34 cellular contexts compared by ENCODE assay signal in genomic region chr11:63516109-63516508, GRCh38. TPM values are rescaled to one million over a fixed set of nuclear protein-coding genes. Genes with fewer than 3 reads are reported as not detected.
"Had no signal": no experiment of that assay in that cellular context is flagged by ENCODE, and none has a peak within 500 bp of the region (broad histone marks: within the 10 kb centered on the region; RNA-seq: fewer than 3 reads in every experiment).

No MANE protein-coding gene starts in this region.

- FAIRE-seq: islet of Langerhans had no signal

- H3K4me2 ChIP-seq: smooth muscle cell had no signal

- H3K27ac Mint-ChIP-seq: nephron; progenitor cell of endocrine pancreas; stimulated activated naive CD8-positive, alpha-beta T cell treated with anti-CD3 and anti-CD28 coated beads, Interleukin-15, Interleukin-2, amounts not matched to agents 100 ng/mL and 50 ng/mL, for 24 hours; type B pancreatic cell had no signal

- H3K4me1 Mint-ChIP-seq: neural crest cell had no signal

- H3K9me3 ChIP-seq: left ventricle myocardium inferior, mucosa of descending colon, neutrophil, ovary, right atrium auricular region, right lobe of liver, suprapubic skin, thoracic aorta, tibial artery, uterus had no signal

- H3K27me3 Mint-ChIP-seq: progenitor cell of endocrine pancreas; stimulated activated naive CD8-positive, alpha-beta T cell treated with anti-CD3 and anti-CD28 coated beads, Interleukin-15, Interleukin-2, amounts not matched to agents 100 ng/mL and 50 ng/mL, for 24 hours; type B pancreatic cell had no signal

- H3K9me3 Mint-ChIP-seq: immature natural killer cell; neural crest cell; stimulated activated naive CD8-positive, alpha-beta T cell treated with anti-CD3 and anti-CD28 coated beads, Interleukin-15, Interleukin-2, amounts not matched to agents 100 ng/mL and 50 ng/mL, for 24 hours had no signal

- H3K4me1 ChIP-seq: uterus had no signal

- ATAC-seq: mucosa of descending colon; naive thymus-derived CD4-positive, alpha-beta T cell; right lobe of liver had no signal

- H3K4me3 Mint-ChIP-seq: immature natural killer cell; naive thymus-derived CD4-positive, alpha-beta T cell; nephron; neural crest cell; stimulated activated naive CD8-positive, alpha-beta T cell treated with anti-CD3 and anti-CD28 coated beads, Interleukin-15, Interleukin-2, amounts not matched to agents 100 ng/mL and 50 ng/mL, for 24 hours; type B pancreatic cell had no signal

- H3K27ac ChIP-seq: left ventricle myocardium inferior, neutrophil, ovary, right atrium auricular region, right lobe of liver, suprapubic skin, thoracic aorta, tibial artery, uterus had no signal

- DNase-seq: hypothalamus; immature natural killer cell; left ventricle myocardium inferior; midbrain; mucosa of descending colon; naive thymus-derived CD4-positive, alpha-beta T cell; occipital lobe; ovary; right lobe of liver; stimulated activated CD4-positive, alpha-beta T cell treated with anti-CD3 and anti-CD28 coated beads, Interleukin-12 subunit alpha, Interleukin-12 subunit beta, amount 100 ng/mL, for 4 hours; stimulated activated CD4-positive, alpha-beta T cell treated with anti-CD3 and anti-CD28 coated beads, Interleukin-15, amount 100 ng/mL, for 24 hours; stimulated activated CD4-positive, alpha-beta T cell treated with anti-CD3 and anti-CD28 coated beads, Interleukin-2, amount 100 ng/mL, for 24 hours; stimulated activated CD4-positive, alpha-beta T cell treated with anti-CD3 and anti-CD28 coated beads, Interleukin-4, amount 100 ng/mL, for 1 hour; stimulated activated naive CD4-positive, alpha-beta T cell; tibial artery; uterus had no signal

- H3K36me3 ChIP-seq: left ventricle myocardium inferior, ovary, right atrium auricular region, right lobe of liver, suprapubic skin, thoracic aorta, tibial artery, uterus had no signal

- H3K4me3 ChIP-seq: left ventricle myocardium inferior, lung, mucosa of descending colon, ovary, right atrium auricular region, right lobe of liver, smooth muscle cell, suprapubic skin, thoracic aorta, tibial artery, uterus had no signal

- H3K27me3 ChIP-seq: neutrophil, ovary, right atrium auricular region, right lobe of liver, suprapubic skin, tibial artery, uterus had no signal

RNA-seq across cellular contexts. Expression of gene LGALS12, which starts 10.2 kb away (rescaled TPM):
- total RNA-seq: kidney epithelial cell, neural crest cell, occipital lobe, pulmonary artery endothelial cell, renal cortical epithelial cell, smooth muscle cell, ureter, uterus had no signal
- polyA plus RNA-seq: naive thymus-derived CD4-positive, alpha-beta T cell; smooth muscle cell had no signal

RNA-seq across cellular contexts. Expression of gene PLAAT4, which starts 20.5 kb away (rescaled TPM):
- total RNA-seq: neural crest cell, progenitor cell of endocrine pancreas, smooth muscle cell had no signal
- polyA plus RNA-seq: smooth muscle cell had no signal

RNA-seq across cellular contexts. Expression of gene PLAAT5, which starts 25.1 kb away (rescaled TPM):
- total RNA-seq: pulmonary artery endothelial cell, right lobe of liver had no signal
- polyA plus RNA-seq: naive thymus-derived CD4-positive, alpha-beta T cell; smooth muscle cell had no signal

RNA-seq across cellular contexts. Expression of gene PLAAT2, which starts 47.1 kb away (rescaled TPM):
- total RNA-seq: kidney epithelial cell, left ventricle myocardium inferior, neural crest cell, occipital lobe, progenitor cell of endocrine pancreas, pulmonary artery endothelial cell, renal cortical epithelial cell, right atrium auricular region, skeletal muscle tissue, smooth muscle cell, subcutaneous adipose tissue, suprapubic skin, thoracic aorta, uterus had no signal
- polyA plus RNA-seq: naive thymus-derived CD4-positive, alpha-beta T cell; smooth muscle cell had no signal
